Comparison of ENCODE assay signal across 17 cellular contexts in genomic region chr5:16918156-16918555, GRCh38. TPM values are rescaled to one million over a fixed set of nuclear protein-coding genes. Genes with fewer than 3 reads are reported as not detected.
DNase-seq lines count a peak whose midpoint lies in the region; ATAC-seq and TF ChIP-seq lines count a peak whose summit lies in the region.
"Had no signal": no experiment of that assay in that cellular context is flagged by ENCODE, and none has a peak within 500 bp of the region (broad histone marks: within the 10 kb centered on the region; RNA-seq: fewer than 3 reads in every experiment).

No MANE protein-coding gene starts in this region.

- H3K4me2 ChIP-seq in mammary epithelial cell (ENCODE audit: insufficient read depth, low read depth, low read length) = no peak overlapping the region

- peaks cover 87% of the 10 kb centered on the region for H3K4me1 Mint-ChIP-seq in HFFc6 (ENCODE audit: low read depth)
- peaks cover 28% of the 10 kb centered on the region for H3K4me1 Mint-ChIP-seq in WTC11
- H3K4me1 Mint-ChIP-seq in osteocyte (ENCODE audit: unreplicated experiment) = peaks cover 59% of the 10 kb centered on the region
- H3K4me1 Mint-ChIP-seq: CD4-positive, alpha-beta memory T cell had no signal

- H2AFZ ChIP-seq in ACC112 (ENCODE audit: low read length, unreplicated experiment) = no peak overlapping the region
- H2AFZ ChIP-seq in mammary epithelial cell (ENCODE audit: low read depth, low read length) = no peak overlapping the region

- H3K9me3 Mint-ChIP-seq in HFFc6 (no peaks in the 10 kb centered on the region), WTC11 (no peaks in the 10 kb centered on the region), osteocyte (ENCODE audit: unreplicated experiment) (no peaks in the 10 kb centered on the region)

- no peaks in the 10 kb centered on the region for H3K9me3 ChIP-seq in mammary epithelial cell (replicated peaks; ENCODE audit: insufficient read depth, low read length)

- peak overlapping the region; percentile 72 for H3K27ac Mint-ChIP-seq in HFFc6
- H3K27ac Mint-ChIP-seq in WTC11 = peak overlapping the region; percentile 29
- peak overlapping the region; percentile 73 for H3K27ac Mint-ChIP-seq in osteocyte (ENCODE audit: unreplicated experiment)
- H3K27ac Mint-ChIP-seq: CD4-positive, alpha-beta memory T cell had no signal

- H3K4me1 ChIP-seq in ACC112 (ENCODE audit: control insufficient read depth, insufficient read depth, low read length, unreplicated experiment) (peaks cover 30% of the 10 kb centered on the region), mammary epithelial cell (ENCODE audit: insufficient read depth, low read length) (peaks cover 48% of the 10 kb centered on the region)

- peaks cover 87% of the 10 kb centered on the region for H3K79me2 ChIP-seq in ACC112 (ENCODE audit: control insufficient read depth, insufficient read depth, low read length, unreplicated experiment)
- peaks cover 94% of the 10 kb centered on the region for H3K79me2 ChIP-seq in mammary epithelial cell (ENCODE audit: insufficient read depth, low read length)

- in situ Hi-C loops in mammary epithelial cell (cut with MboI; ENCODE audit: low sequenced_read_pairs in 2 of 2) = no loop called here

- H3K4me3 Mint-ChIP-seq in HFFc6 (no peak overlapping the region), WTC11 (no peak overlapping the region), osteocyte (ENCODE audit: unreplicated experiment) (no peak overlapping the region)
- H3K4me3 Mint-ChIP-seq: CD4-positive, alpha-beta memory T cell had no signal

- H3K27me3 ChIP-seq in ACC112 (ENCODE audit: insufficient read depth, low read length) (no peaks in the 10 kb centered on the region), mammary epithelial cell (ENCODE audit: insufficient read depth, low read length) (no peaks in the 10 kb centered on the region)

- DNase-seq in HFFc6 (no peak), WTC11 (ENCODE audit: low spot score) (no peak), osteocyte (ENCODE audit: extremely low spot score, unreplicated experiment) (no peak), SW 1271 (lab: John Stamatoyannopoulos, UW) (no peak), mammary epithelial cell (no peak)
- DNase-seq in activated T-cell treated with anti-CD3 and anti-CD28 coated beads, Interleukin-2, amount 50 U/mL, for 1 hour = no peak
- DNase-seq: ACHN; Calu3; CD4-positive, alpha-beta memory T cell; DMS53; NCI-H1436 treated with DMSO at 0.1 percent for 48 hours; NCI-H2029 treated with DMSO at 0.1 percent for 48 hours; NCI-H748 treated with DMSO at 0.1 percent for 48 hours; PC-3 had no signal

- H3K36me3 Mint-ChIP-seq in HFFc6 (ENCODE audit: low read depth) (peaks cover 31% of the 10 kb centered on the region), WTC11 (no peaks in the 10 kb centered on the region), osteocyte (ENCODE audit: unreplicated experiment) (peaks cover 13% of the 10 kb centered on the region)
- H3K36me3 Mint-ChIP-seq: CD4-positive, alpha-beta memory T cell had no signal

- no TSS peak for BruUV-seq in mammary epithelial cell (replicated peaks; lab: Mats Ljungman, UMichigan)

- H3K27ac ChIP-seq in ACC112 (ENCODE audit: low read depth, low read length) = peak overlapping the region; percentile 25
- no peak overlapping the region for H3K27ac ChIP-seq in mammary epithelial cell (ENCODE audit: insufficient read depth, low read depth, low read length)

- no peak overlapping the region for H3K9ac ChIP-seq in mammary epithelial cell (ENCODE audit: insufficient read depth, low read length)

- H3K36me3 ChIP-seq in ACC112 (ENCODE audit: insufficient read depth, low read length) (no peaks in the 10 kb centered on the region), mammary epithelial cell (ENCODE audit: insufficient read depth, low read length) (peaks cover 2% of the 10 kb centered on the region)

- dilution Hi-C loops in mammary epithelial cell (cut with HindIII; ENCODE audit: low sequenced_read_pairs) = no loop called here

- H3K27me3 Mint-ChIP-seq in HFFc6 (ENCODE audit: insufficient read depth) = peaks cover 4% of the 10 kb centered on the region
- no peaks in the 10 kb centered on the region for H3K27me3 Mint-ChIP-seq in WTC11 (ENCODE audit: low read depth)
- H3K27me3 Mint-ChIP-seq in osteocyte (ENCODE audit: unreplicated experiment) = no peaks in the 10 kb centered on the region
- H3K27me3 Mint-ChIP-seq: CD4-positive, alpha-beta memory T cell had no signal

- 97% methylated on average over 4 of the region's 4 CpGs for WGBS in mammary epithelial cell (ENCODE audit: low coverage, missing lambda C conversion rate)

- POLR2A ChIA-PET in WTC11 (lab: Charles Lee) = interaction anchor here (1.3 kb wide), 1 partner anchor 18 kb away, joined by 3 read pairs; the partner anchor contains the start of gene MYO10

- no peak for TF ChIP-seq CTCF in HFFc6 (IDR thresholded peaks at IDR 0.05)
- no peak for TF ChIP-seq CTCF in WTC11 (IDR thresholded peaks at IDR 0.05)
- TF ChIP-seq CTCF in osteocyte (IDR thresholded peaks at IDR 0.05) = no peak
- TF ChIP-seq CTCF in mammary epithelial cell (conservative IDR thresholded peaks at IDR 0.05 in 1 of 2, IDR thresholded peaks at IDR 0.05 in 1 of 2; ENCODE audit: extremely low read depth in 1 of 2, insufficient read depth in 1 of 2, low read depth in 1 of 2, low read length in 2 of 2) = no peak

- no peaks in the 10 kb centered on the region for H4K20me1 ChIP-seq in mammary epithelial cell (ENCODE audit: insufficient read depth, low read length)

- intact Hi-C loops in mammary epithelial cell (cut with micrococcal nuclease) = no loop called here

- H3K4me3 ChIP-seq in ACC112 (ENCODE audit: low read depth, low read length) (no peak overlapping the region), mammary epithelial cell (replicated peaks in 1 of 3; ENCODE audit: insufficient read depth in 1 of 3, low read depth in 2 of 3, low read length in 3 of 3) (no peak overlapping the region)
- H3K4me3 ChIP-seq: K562 had no signal

- CTCF ChIA-PET in WTC11 (lab: Charles Lee) = interaction anchor here (0.7 to 2.0 kb wide), 4 partner anchors 9 to 1721 kb away, joined by 3 to 11 read pairs (median 4); no protein-coding TSS in a partner anchor
- CTCF ChIA-PET in mammary epithelial cell (lab: Charles Lee; ENCODE audit: low non-redundant PET) = no interaction called here

- no peak for ATAC-seq in WTC11
- ATAC-seq: K562, PC-3, Right ventricle myocardium inferior had no signal

TF ChIP-seq in WTC11, 78 proteins besides CTCF, POLR2A, EP300 and RAD21 (continues in another document):
- TF ChIP-seq E2F1 (CRISPR knock-in tag; IDR thresholded peaks at IDR 0.05) = no peak
- no peak for TF ChIP-seq HMGA2 (CRISPR knock-in tag; IDR thresholded peaks at IDR 0.05)
- TF ChIP-seq ESRRA (CRISPR knock-in tag; IDR thresholded peaks at IDR 0.05; ENCODE audit: borderline replicate concordance) = no peak
- TF ChIP-seq TEAD1 (CRISPR knock-in tag; IDR thresholded peaks at IDR 0.05) = no peak
- TF ChIP-seq OVOL2 (CRISPR knock-in tag; IDR thresholded peaks at IDR 0.05; ENCODE audit: borderline replicate concordance) = no peak
- TF ChIP-seq, protein P1, sequence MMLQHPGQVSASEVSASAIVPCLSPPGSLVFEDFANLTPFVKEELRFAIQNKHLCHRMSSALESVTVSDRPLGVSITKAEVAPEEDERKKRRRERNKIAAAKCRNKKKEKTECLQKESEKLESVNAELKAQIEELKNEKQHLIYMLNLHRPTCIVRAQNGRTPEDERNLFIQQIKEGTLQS (CRISPR knock-in tag; conservative IDR thresholded peaks at IDR 0.05) = no peak
- no peak for TF ChIP-seq SP1 (CRISPR knock-in tag; conservative IDR thresholded peaks at IDR 0.05)
- no peak for TF ChIP-seq RELA (CRISPR knock-in tag; IDR thresholded peaks at IDR 0.05; ENCODE audit: borderline replicate concordance)
- TF ChIP-seq NR1H2 (CRISPR knock-in tag; IDR thresholded peaks at IDR 0.05) = no peak
- no peak for TF ChIP-seq ZNF671 (CRISPR knock-in tag; IDR thresholded peaks at IDR 0.05)
- TF ChIP-seq, protein P2, sequence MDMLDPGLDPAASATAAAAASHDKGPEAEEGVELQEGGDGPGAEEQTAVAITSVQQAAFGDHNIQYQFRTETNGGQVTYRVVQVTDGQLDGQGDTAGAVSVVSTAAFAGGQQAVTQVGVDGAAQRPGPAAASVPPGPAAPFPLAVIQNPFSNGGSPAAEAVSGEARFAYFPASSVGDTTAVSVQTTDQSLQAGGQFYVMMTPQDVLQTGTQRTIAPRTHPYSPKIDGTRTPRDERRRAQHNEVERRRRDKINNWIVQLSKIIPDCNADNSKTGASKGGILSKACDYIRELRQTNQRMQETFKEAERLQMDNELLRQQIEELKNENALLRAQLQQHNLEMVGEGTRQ (CRISPR knock-in tag; IDR thresholded peaks at IDR 0.05) = no peak
- TF ChIP-seq, protein P3, sequence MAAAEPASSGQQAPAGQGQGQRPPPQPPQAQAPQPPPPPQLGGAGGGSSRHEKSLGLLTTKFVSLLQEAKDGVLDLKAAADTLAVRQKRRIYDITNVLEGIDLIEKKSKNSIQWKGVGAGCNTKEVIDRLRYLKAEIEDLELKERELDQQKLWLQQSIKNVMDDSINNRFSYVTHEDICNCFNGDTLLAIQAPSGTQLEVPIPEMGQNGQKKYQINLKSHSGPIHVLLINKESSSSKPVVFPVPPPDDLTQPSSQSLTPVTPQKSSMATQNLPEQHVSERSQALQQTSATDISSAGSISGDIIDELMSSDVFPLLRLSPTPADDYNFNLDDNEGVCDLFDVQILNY (CRISPR knock-in tag; IDR thresholded peaks at IDR 0.05) = no peak
- no peak for TF ChIP-seq CREM (CRISPR knock-in tag; IDR thresholded peaks at IDR 0.05)

RNA-seq across cellular contexts. Expression of gene MYO10, which starts 17.9 kb away (rescaled TPM):
- total RNA-seq in HFFc6 (2021; fragmentation: NEBNext Ultra II Directional; extraction: Animal tissue kit (Norgen Biotek cat#: 25700)) = 100 to 1,000 TPM in 5 of 6 experiments, 10 to 100 TPM in 1; 99.4 to 142 (median 129) TPM
- 89.8 to 90.8 TPM (median 90.7 TPM) in 3 replicates for total RNA-seq in WTC11 (2021)
- total RNA-seq in osteocyte = 87.8 and 89.5 TPM in 2 replicates
- total RNA-seq in mammary epithelial cell = 10 to 100 TPM; 34.3 to 69.7 TPM
- polyA plus RNA-seq in mammary epithelial cell = 13.1 TPM
- 126 TPM for polyA minus RNA-seq in mammary epithelial cell
- polyA plus RNA-seq: K562 had no signal
